ENCODE assay signal across 8 cellular contexts in genomic region chr19:50025022-50025793, GRCh38. TPM values are rescaled to one million over a fixed set of nuclear protein-coding genes. Genes with fewer than 3 reads are reported as not detected.
DNase-seq lines count a peak whose midpoint lies in the region; ATAC-seq and TF ChIP-seq lines count a peak whose summit lies in the region.

TSS of gene VRK3 (minus strand) at chr19:50025372. CDS start at chr19:50016162, 9,210 bp downstream.

- no peak for TF ChIP-seq CTCF in C4-2B (conservative IDR thresholded peaks at IDR 0.05)

- H3K27ac ChIP-seq in C4-2B = peak within 1 kb of the TSS; percentile 78

- ATAC-seq in GM19351 (IDR thresholded peaks at IDR 0.05; ENCODE audit: unreplicated experiment) (peak; percentile 83), HG03521 (IDR thresholded peaks at IDR 0.05; ENCODE audit: unreplicated experiment) (peak; percentile 81), left colon (peak; percentile 87)

- peak; percentile 100 for DNase-seq in NCI-H748 (lab: John Stamatoyannopoulos, UW; ENCODE audit: unreplicated experiment)
- DNase-seq in activated CD4-positive, alpha-beta T cell treated with anti-CD3 and anti-CD28 coated beads, Interleukin-2, amount 50 U/mL, for 1 hour = peak; percentile 97
- peak; percentile 69 for DNase-seq in cortex of kidney (lab: John Stamatoyannopoulos, UW)
- peak; percentile 98 to 100 for DNase-seq in left colon
- DNase-seq in stimulated activated CD4-positive, alpha-beta T cell treated with anti-CD3 and anti-CD28 coated beads, Interleukin-1b, Interleukin-23, amount 100 ng/mL, for 48 hours = peak; percentile 99

- intact Hi-C loops in left colon (cut with DNase I, micrococcal nuclease) = no loop called here

RNA-seq across cellular contexts. Expression of gene VRK3, which starts in this region (rescaled TPM):
- 10 to 100 TPM; 48.2 to 55.3 TPM for total RNA-seq in left colon

Comparison
In these comparisons a context has a peak if more than half of its experiments do, and no peak if none do; other contexts are left out.
1. Peak in every context shown above with its lines: DNase-seq, ATAC-seq and H3K27ac ChIP-seq.